ENCODE assay signal across 1 cellular context in the genomic region with DNA sequence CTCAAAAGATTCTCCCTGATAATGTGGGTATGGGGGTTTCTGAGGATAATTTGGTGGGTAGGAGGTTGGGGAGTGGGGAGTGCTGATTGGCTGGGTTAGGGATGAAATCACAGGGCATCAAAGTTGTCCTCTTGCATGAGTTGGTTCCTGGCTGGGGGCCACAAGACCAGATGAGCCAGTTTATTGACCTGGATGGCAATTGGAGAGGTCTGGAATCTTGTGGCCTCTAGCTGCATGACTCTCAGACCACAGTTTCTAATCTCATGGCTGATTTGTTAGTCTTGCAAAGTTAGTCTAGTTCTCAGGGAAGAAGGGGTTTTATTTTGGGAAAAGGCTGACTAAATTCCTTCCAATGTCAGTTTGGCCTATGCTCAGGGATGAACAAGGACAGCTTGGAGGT.
TF ChIP-seq lines count a peak whose summit lies in the region.

No MANE protein-coding gene starts in this region.

TF ChIP-seq in IMR-90, 13 proteins besides CTCF, POLR2A, EP300 and RAD21 (continued from another document):
- TF ChIP-seq MAZ (IDR thresholded peaks at IDR 0.05; ENCODE audit: borderline replicate concordance, low read depth, low read length): no peak
- no peak for TF ChIP-seq ELK1 (IDR thresholded peaks at IDR 0.05; ENCODE audit: borderline replicate concordance, low read depth, low read length)
- no peak for TF ChIP-seq MAFK (IDR thresholded peaks at IDR 0.05; ENCODE audit: low read depth, low read length)
- no peak for TF ChIP-seq RCOR1 (IDR thresholded peaks at IDR 0.05; ENCODE audit: insufficient replicate concordance, low read length)
- TF ChIP-seq, protein P1, sequence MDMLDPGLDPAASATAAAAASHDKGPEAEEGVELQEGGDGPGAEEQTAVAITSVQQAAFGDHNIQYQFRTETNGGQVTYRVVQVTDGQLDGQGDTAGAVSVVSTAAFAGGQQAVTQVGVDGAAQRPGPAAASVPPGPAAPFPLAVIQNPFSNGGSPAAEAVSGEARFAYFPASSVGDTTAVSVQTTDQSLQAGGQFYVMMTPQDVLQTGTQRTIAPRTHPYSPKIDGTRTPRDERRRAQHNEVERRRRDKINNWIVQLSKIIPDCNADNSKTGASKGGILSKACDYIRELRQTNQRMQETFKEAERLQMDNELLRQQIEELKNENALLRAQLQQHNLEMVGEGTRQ (IDR thresholded peaks at IDR 0.05; ENCODE audit: low read depth, low read length): no peak
- TF ChIP-seq RFX5 (IDR thresholded peaks at IDR 0.05; ENCODE audit: low read depth, low read length): no peak
- no peak for TF ChIP-seq NFE2L2 (IDR thresholded peaks at IDR 0.05; ENCODE audit: low read depth, low read length)
- no peak for TF ChIP-seq CEBPB (IDR thresholded peaks at IDR 0.05; ENCODE audit: low read depth, low read length)
